30 cellular contexts compared by ENCODE assay signal in genomic region chr19:44540736-44541135, GRCh38. TPM values are rescaled to one million over a fixed set of nuclear protein-coding genes. Genes with fewer than 3 reads are reported as not detected.
"Had no signal": no experiment of that assay in that cellular context is flagged by ENCODE, and none has a peak within 500 bp of the region (broad histone marks: within the 10 kb centered on the region; RNA-seq: fewer than 3 reads in every experiment).

No MANE protein-coding gene starts in this region.

- DNase-seq: cortex of kidney; effector CD8-positive, alpha-beta T cell; effector memory CD8-positive, alpha-beta T cell; endodermal cell; erythroblast; esophagus squamous epithelium; foreskin fibroblast; foreskin melanocyte; gastrocnemius medialis; glutamatergic neuron; heart right ventricle; hypothalamus; immature natural killer cell; islet precursor cell; left cardiac atrium; left lung; left ventricle myocardium superior; lower lobe of right lung; mesenchymal stem cell; midbrain had no signal

- H3K4me3 ChIP-seq: esophagus squamous epithelium, gastrocnemius medialis, heart right ventricle, hepatocyte, left lung, lower lobe of right lung had no signal

- H3K27ac ChIP-seq: epithelial cell of prostate, esophagus squamous epithelium, gastrocnemius medialis, heart right ventricle, hepatocyte, left lung, lower lobe of right lung had no signal

RNA-seq across cellular contexts. Expression of gene CEACAM20, which starts 11.3 kb away (rescaled TPM):
- total RNA-seq: cerebellum, dermis microvascular lymphatic vessel endothelial cell, endodermal cell, esophagus mucosa, esophagus squamous epithelium, gastrocnemius medialis, glomerular endothelial cell, heart right ventricle, kidney epithelial cell, left cardiac atrium, left lung, left ventricle myocardium superior, lower leg skin, lung microvascular endothelial cell, mononuclear cell had no signal
